Comparison of ENCODE assay signal across 1 cellular context in genomic region chr3:49670940-49671290, GRCh38.
TF ChIP-seq lines count a peak whose summit lies in the region.

No MANE protein-coding gene starts in this region.

TF ChIP-seq in GM23338, 12 proteins besides CTCF, POLR2A, EP300 and RAD21 (continued from another document):
- no peak for TF ChIP-seq ZNF462 (CRISPR knock-in tag; IDR thresholded peaks at IDR 0.05)
- no peak for TF ChIP-seq EZH2 (IDR thresholded peaks at IDR 0.05; ENCODE audit: low read depth, unreplicated experiment)
- TF ChIP-seq CREB1 (CRISPR knock-in tag; IDR thresholded peaks at IDR 0.05; ENCODE audit: low read depth), result no peak
- TF ChIP-seq ETS1 (IDR thresholded peaks at IDR 0.05), result no peak
- TF ChIP-seq NANOG (IDR thresholded peaks at IDR 0.05; ENCODE audit: borderline replicate concordance), result no peak
- no peak for TF ChIP-seq JUNB (IDR thresholded peaks at IDR 0.05; ENCODE audit: unreplicated experiment)
- TF ChIP-seq REST (IDR thresholded peaks at IDR 0.05; ENCODE audit: unreplicated experiment), result no peak
- no peak for TF ChIP-seq STAT1 (IDR thresholded peaks at IDR 0.05; ENCODE audit: unreplicated experiment)
- TF ChIP-seq POLR2AphosphoS5 (IDR thresholded peaks at IDR 0.05; ENCODE audit: low read depth), result no peak
- no peak for TF ChIP-seq ZNF114 (CRISPR knock-in tag; IDR thresholded peaks at IDR 0.05)
- TF ChIP-seq ZNF331 (CRISPR knock-in tag; IDR thresholded peaks at IDR 0.05; ENCODE audit: low read depth), result no peak
